Comparison of ENCODE assay signal across 8 cellular contexts in genomic region chr21:31354604-31355443, GRCh38. TPM values are rescaled to one million over a fixed set of nuclear protein-coding genes. Genes with fewer than 3 reads are reported as not detected.
DNase-seq lines count a peak whose midpoint lies in the region; ATAC-seq and TF ChIP-seq lines count a peak whose summit lies in the region.

No MANE protein-coding gene starts in this region.

- CTCF ChIA-PET in Calu3 (lab: Charles Lee): interaction anchor here (0.6 to 1.7 kb wide), 3 partner anchors 12 to 219 kb away, joined by 4 to 6 read pairs (median 5); no protein-coding TSS in a partner anchor

- intact Hi-C loops in Calu3 (cut with micrococcal nuclease; ENCODE audit: unreplicated experiment): loop anchor here (5.0 to 10.0 kb wide), 2 partner anchors 150 to 202 kb away; no protein-coding TSS in a partner anchor
- intact Hi-C loops in activated T-helper 1 cell treated with anti-CD3 and anti-CD28 coated beads, Interleukin-12 subunit alpha, Interleukin-12 subunit beta, Interleukin-2, Interleukin-4 antibody, amounts not matched to agents 30 ng/mL and 10 ng/mL and 1 ng/mL, durations not matched to agents 14 hours and 24 hours and 36 hours (cut with micrococcal nuclease): loop anchor here (1.0 to 2.0 kb wide), 13 partner anchors 9 to 636 kb away; partner anchors contain the start of genes KRTAP21-3 and SOD1
- intact Hi-C loops in left ventricle myocardium superior (cut with micrococcal nuclease): no loop called here

- H3K27me3 Mint-ChIP-seq in Calu3 (ENCODE audit: unreplicated experiment): no peaks in the 10 kb centered on the region
- peaks cover 2% of the 10 kb centered on the region for H3K27me3 Mint-ChIP-seq in activated T-helper 1 cell treated with anti-CD3 and anti-CD28 coated beads, Interleukin-12 subunit alpha, Interleukin-12 subunit beta, Interleukin-2, Interleukin-4 antibody, amounts not matched to agents 30 ng/mL and 10 ng/mL and 1 ng/mL, durations not matched to agents 14 hours and 24 hours and 36 hours (ENCODE audit: insufficient read depth)
- H3K27me3 Mint-ChIP-seq in nephron progenitor cell (ENCODE audit: low read depth, poor library complexity): no peaks in the 10 kb centered on the region

- peak overlapping the region; percentile 55 for H3K4me3 Mint-ChIP-seq in Calu3 (ENCODE audit: low read depth, unreplicated experiment)
- peak overlapping the region; percentile 38 for H3K4me3 Mint-ChIP-seq in activated T-helper 1 cell treated with anti-CD3 and anti-CD28 coated beads, Interleukin-12 subunit alpha, Interleukin-12 subunit beta, Interleukin-2, Interleukin-4 antibody, amounts not matched to agents 30 ng/mL and 10 ng/mL and 1 ng/mL, durations not matched to agents 14 hours and 24 hours and 36 hours
- no peak overlapping the region for H3K4me3 Mint-ChIP-seq in nephron progenitor cell

- H3K9me3 Mint-ChIP-seq in Calu3 (ENCODE audit: low read depth, unreplicated experiment) (no peaks in the 10 kb centered on the region), nephron progenitor cell (peaks cover 27% of the 10 kb centered on the region)
- peaks cover 23% of the 10 kb centered on the region for H3K9me3 Mint-ChIP-seq in activated T-helper 1 cell treated with anti-CD3 and anti-CD28 coated beads, Interleukin-12 subunit alpha, Interleukin-12 subunit beta, Interleukin-2, Interleukin-4 antibody, amounts not matched to agents 30 ng/mL and 10 ng/mL and 1 ng/mL, durations not matched to agents 14 hours and 24 hours and 36 hours

- DNase-seq in Calu3: peak; percentile 70
- peak; percentile 57 for DNase-seq in NCI-H460 (ENCODE audit: extremely low read depth, low read depth)
- DNase-seq in activated T-helper 1 cell treated with anti-CD3 and anti-CD28 coated beads, Interleukin-12 subunit alpha, Interleukin-12 subunit beta, Interleukin-2, Interleukin-4 antibody, amounts not matched to agents 30 ng/mL and 10 ng/mL and 1 ng/mL, durations not matched to agents 14 hours and 24 hours and 36 hours (ENCODE audit: low spot score): peak; percentile 85
- DNase-seq in kidney tubule cell (ENCODE audit: low spot score): peak; percentile 96
- DNase-seq in stimulated activated CD8-positive, alpha-beta memory T cell treated with anti-CD3 and anti-CD28 coated beads, Interleukin-7, amount 100 ng/mL, for 4 hours (ENCODE audit: low read depth in 2 of 2): peak; percentile 70 to 87
- no peak for DNase-seq in nephron progenitor cell
- DNase-seq in AML-193 (lab: John Stamatoyannopoulos, UW): no peak
- no peak for DNase-seq in left ventricle myocardium superior

- H3K36me3 Mint-ChIP-seq in Calu3 (ENCODE audit: insufficient read depth, unreplicated experiment) (peaks cover 13% of the 10 kb centered on the region), nephron progenitor cell (ENCODE audit: low read depth) (peaks cover 30% of the 10 kb centered on the region)
- peaks cover 11% of the 10 kb centered on the region for H3K36me3 Mint-ChIP-seq in activated T-helper 1 cell treated with anti-CD3 and anti-CD28 coated beads, Interleukin-12 subunit alpha, Interleukin-12 subunit beta, Interleukin-2, Interleukin-4 antibody, amounts not matched to agents 30 ng/mL and 10 ng/mL and 1 ng/mL, durations not matched to agents 14 hours and 24 hours and 36 hours (ENCODE audit: low read depth)

- no peak for ATAC-seq in left ventricle myocardium superior

- no peak for TF ChIP-seq CTCF in Calu3 (IDR thresholded peaks at IDR 0.05; ENCODE audit: unreplicated experiment)
- TF ChIP-seq CTCF in nephron progenitor cell (IDR thresholded peaks at IDR 0.05): no peak

- H3K4me1 Mint-ChIP-seq in Calu3 (ENCODE audit: low read depth, unreplicated experiment): peaks cover 20% of the 10 kb centered on the region
- peaks cover 14% of the 10 kb centered on the region for H3K4me1 Mint-ChIP-seq in activated T-helper 1 cell treated with anti-CD3 and anti-CD28 coated beads, Interleukin-12 subunit alpha, Interleukin-12 subunit beta, Interleukin-2, Interleukin-4 antibody, amounts not matched to agents 30 ng/mL and 10 ng/mL and 1 ng/mL, durations not matched to agents 14 hours and 24 hours and 36 hours (ENCODE audit: low read depth)
- peaks cover 12% of the 10 kb centered on the region for H3K4me1 Mint-ChIP-seq in nephron progenitor cell

- no TSS peak for BruUV-seq in Calu3 (replicated peaks; lab: Mats Ljungman, UMichigan)

- H3K27ac Mint-ChIP-seq in Calu3 (ENCODE audit: unreplicated experiment) (peak overlapping the region; percentile 91), nephron progenitor cell (no peak overlapping the region)
- H3K27ac Mint-ChIP-seq in activated T-helper 1 cell treated with anti-CD3 and anti-CD28 coated beads, Interleukin-12 subunit alpha, Interleukin-12 subunit beta, Interleukin-2, Interleukin-4 antibody, amounts not matched to agents 30 ng/mL and 10 ng/mL and 1 ng/mL, durations not matched to agents 14 hours and 24 hours and 36 hours: peak overlapping the region; percentile 77

RNA-seq across cellular contexts. Expression of gene TIAM1, which starts 10.8 kb away (rescaled TPM):
- 15.2 and 18.2 TPM in 2 replicates for total RNA-seq in Calu3 (2022)
- total RNA-seq in NCI-H460 (2014; rRNA removed; shearing (Covaris generic)): 1.1 and 2.7 TPM in 2 replicates
- polyA plus RNA-seq in NCI-H460 (2014; cell fraction: nucleus; rRNA removed): 1.2 and 1.9 TPM in 2 replicates
- 119 and 127 TPM in 2 replicates for total RNA-seq in activated T-helper 1 cell treated with anti-CD3 and anti-CD28 coated beads, Interleukin-12 subunit alpha, Interleukin-12 subunit beta, Interleukin-2, Interleukin-4 antibody, amounts not matched to agents 30 ng/mL and 10 ng/mL and 1 ng/mL, durations not matched to agents 14 hours and 24 hours and 36 hours
- 1.8 TPM for total RNA-seq in left ventricle myocardium superior

Comparison
In these comparisons a context has a peak if more than half of its experiments do, and no peak if none do; other contexts are left out.
1. DNase-seq: peak in Calu3 (single experiment), NCI-H460 (single experiment), activated T-helper 1 cell treated with anti-CD3 and anti-CD28 coated beads, Interleukin-12 subunit alpha, Interleukin-12 subunit beta, Interleukin-2, Interleukin-4 antibody, amounts not matched to agents 30 ng/mL and 10 ng/mL and 1 ng/mL, durations not matched to agents 14 hours and 24 hours and 36 hours (single experiment), kidney tubule cell (single experiment) and stimulated activated CD8-positive, alpha-beta memory T cell treated with anti-CD3 and anti-CD28 coated beads, Interleukin-7, amount 100 ng/mL, for 4 hours (2 of 2); none in nephron progenitor cell (single experiment), AML-193 (0 of 2) and left ventricle myocardium superior (single experiment).